1 cellular context compared by ENCODE assay signal in the genomic region with DNA sequence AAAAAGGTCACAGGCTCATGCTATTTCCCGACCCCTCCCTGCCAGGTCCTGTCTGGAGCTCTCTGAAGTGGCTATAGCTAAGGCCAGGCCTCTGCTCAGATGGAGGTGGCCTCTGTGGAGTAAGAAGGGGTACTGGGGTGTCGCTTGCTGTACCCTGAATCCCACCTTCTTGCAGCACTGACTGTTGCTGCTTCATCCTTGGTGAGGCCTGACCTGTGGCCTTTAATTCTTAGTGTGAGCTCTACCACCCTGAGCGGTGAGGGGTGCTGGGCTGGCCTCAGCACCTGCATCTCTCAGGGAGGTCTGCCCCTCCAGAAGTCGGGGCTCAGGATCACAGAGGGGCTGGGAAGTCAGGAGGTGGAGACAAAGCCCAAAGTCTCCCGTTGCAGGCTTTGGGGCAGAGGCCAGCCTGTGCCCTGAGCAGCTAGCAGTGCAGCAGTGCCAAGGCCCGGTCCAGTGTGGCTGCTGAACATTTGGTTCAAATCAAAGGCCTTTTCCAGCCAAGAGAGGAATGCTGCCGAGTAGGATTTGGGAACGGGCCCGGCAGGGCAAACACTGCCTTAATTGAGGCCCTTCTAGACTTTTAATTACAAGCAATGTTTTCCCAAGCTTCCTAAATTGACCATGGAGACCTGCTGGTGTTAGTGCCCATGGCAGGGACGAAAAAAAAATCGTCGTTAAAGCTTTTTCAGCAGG.
TF ChIP-seq lines count a peak whose summit lies in the region.

No MANE protein-coding gene starts in this region.

TF ChIP-seq in HepG2, 621 proteins besides CTCF, POLR2A, EP300 and RAD21 (continued from another document and continues in another):
- TF ChIP-seq ZNF557 (CRISPR knock-in tag; IDR thresholded peaks at IDR 0.05) = no peak
- no peak for TF ChIP-seq CENPT (CRISPR knock-in tag; IDR thresholded peaks at IDR 0.05; ENCODE audit: low read depth)
- no peak for TF ChIP-seq ZNF562 (CRISPR knock-in tag; IDR thresholded peaks at IDR 0.05; ENCODE audit: borderline replicate concordance)
- no peak for TF ChIP-seq GATAD1 (CRISPR knock-in tag; IDR thresholded peaks at IDR 0.05)
- no peak for TF ChIP-seq ZNF335 (CRISPR knock-in tag; IDR thresholded peaks at IDR 0.05)
- no peak for TF ChIP-seq ZNF10 (CRISPR knock-in tag; IDR thresholded peaks at IDR 0.05; ENCODE audit: borderline replicate concordance, low read depth)
- TF ChIP-seq KDM5B (CRISPR knock-in tag; IDR thresholded peaks at IDR 0.05; ENCODE audit: borderline replicate concordance) = no peak; the same call in 1 of the 2 replicates
- TF ChIP-seq, protein P1, sequence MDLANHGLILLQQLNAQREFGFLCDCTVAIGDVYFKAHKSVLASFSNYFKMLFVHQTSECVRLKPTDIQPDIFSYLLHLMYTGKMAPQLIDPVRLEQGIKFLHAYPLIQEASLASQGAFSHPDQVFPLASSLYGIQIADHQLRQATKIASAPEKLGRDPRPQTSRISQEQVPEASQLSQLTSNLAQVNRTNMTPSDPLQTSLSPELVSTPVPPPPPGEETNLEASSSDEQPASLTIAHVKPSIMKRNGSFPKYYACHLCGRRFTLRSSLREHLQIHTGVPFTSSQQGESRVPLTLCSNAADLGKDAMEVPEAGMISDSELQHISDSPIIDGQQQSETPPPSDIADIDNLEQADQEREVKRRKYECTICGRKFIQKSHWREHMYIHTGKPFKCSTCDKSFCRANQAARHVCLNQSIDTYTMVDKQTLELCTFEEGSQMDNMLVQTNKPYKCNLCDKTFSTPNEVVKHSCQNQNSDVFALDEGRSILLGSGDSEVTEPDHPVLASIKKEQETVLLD (CRISPR knock-in tag; IDR thresholded peaks at IDR 0.05; ENCODE audit: low read depth) = no peak
- TF ChIP-seq, protein P2, sequence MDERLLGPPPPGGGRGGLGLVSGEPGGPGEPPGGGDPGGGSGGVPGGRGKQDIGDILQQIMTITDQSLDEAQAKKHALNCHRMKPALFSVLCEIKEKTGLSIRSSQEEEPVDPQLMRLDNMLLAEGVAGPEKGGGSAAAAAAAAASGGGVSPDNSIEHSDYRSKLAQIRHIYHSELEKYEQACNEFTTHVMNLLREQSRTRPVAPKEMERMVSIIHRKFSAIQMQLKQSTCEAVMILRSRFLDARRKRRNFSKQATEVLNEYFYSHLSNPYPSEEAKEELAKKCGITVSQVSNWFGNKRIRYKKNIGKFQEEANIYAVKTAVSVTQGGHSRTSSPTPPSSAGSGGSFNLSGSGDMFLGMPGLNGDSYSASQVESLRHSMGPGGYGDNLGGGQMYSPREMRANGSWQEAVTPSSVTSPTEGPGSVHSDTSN (CRISPR knock-in tag; IDR thresholded peaks at IDR 0.05) = 0 out of 2 replicates have a peak, but pooled peaks have one; percentile 36
- TF ChIP-seq, protein P3, sequence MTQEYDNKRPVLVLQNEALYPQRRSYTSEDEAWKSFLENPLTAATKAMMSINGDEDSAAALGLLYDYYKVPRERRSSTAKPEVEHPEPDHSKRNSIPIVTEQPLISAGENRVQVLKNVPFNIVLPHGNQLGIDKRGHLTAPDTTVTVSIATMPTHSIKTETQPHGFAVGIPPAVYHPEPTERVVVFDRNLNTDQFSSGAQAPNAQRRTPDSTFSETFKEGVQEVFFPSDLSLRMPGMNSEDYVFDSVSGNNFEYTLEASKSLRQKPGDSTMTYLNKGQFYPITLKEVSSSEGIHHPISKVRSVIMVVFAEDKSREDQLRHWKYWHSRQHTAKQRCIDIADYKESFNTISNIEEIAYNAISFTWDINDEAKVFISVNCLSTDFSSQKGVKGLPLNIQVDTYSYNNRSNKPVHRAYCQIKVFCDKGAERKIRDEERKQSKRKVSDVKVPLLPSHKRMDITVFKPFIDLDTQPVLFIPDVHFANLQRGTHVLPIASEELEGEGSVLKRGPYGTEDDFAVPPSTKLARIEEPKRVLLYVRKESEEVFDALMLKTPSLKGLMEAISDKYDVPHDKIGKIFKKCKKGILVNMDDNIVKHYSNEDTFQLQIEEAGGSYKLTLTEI (CRISPR knock-in tag; conservative IDR thresholded peaks at IDR 0.05) = no peak
- no peak for TF ChIP-seq ZNF652 (CRISPR knock-in tag; IDR thresholded peaks at IDR 0.05; ENCODE audit: borderline replicate concordance, low read depth)
- no peak for TF ChIP-seq FOSL1 (CRISPR knock-in tag; IDR thresholded peaks at IDR 0.05; ENCODE audit: borderline replicate concordance)
- TF ChIP-seq ZKSCAN1 (IDR thresholded peaks at IDR 0.05; ENCODE audit: low read length) = no peak
- no peak for TF ChIP-seq SAFB2 (CRISPR knock-in tag; IDR thresholded peaks at IDR 0.05; ENCODE audit: borderline replicate concordance, low read depth)
- TF ChIP-seq ZNF766 (CRISPR knock-in tag; IDR thresholded peaks at IDR 0.05; ENCODE audit: borderline replicate concordance) = no peak
- TF ChIP-seq, protein P4, sequence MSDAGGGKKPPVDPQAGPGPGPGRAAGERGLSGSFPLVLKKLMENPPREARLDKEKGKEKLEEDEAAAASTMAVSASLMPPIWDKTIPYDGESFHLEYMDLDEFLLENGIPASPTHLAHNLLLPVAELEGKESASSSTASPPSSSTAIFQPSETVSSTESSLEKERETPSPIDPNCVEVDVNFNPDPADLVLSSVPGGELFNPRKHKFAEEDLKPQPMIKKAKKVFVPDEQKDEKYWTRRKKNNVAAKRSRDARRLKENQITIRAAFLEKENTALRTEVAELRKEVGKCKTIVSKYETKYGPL (CRISPR knock-in tag; IDR thresholded peaks at IDR 0.05) = no peak
- no peak for TF ChIP-seq KDM4B (CRISPR knock-in tag; IDR thresholded peaks at IDR 0.05)
- no peak for TF ChIP-seq HIVEP1 (CRISPR knock-in tag; IDR thresholded peaks at IDR 0.05)
- peak; percentile 40 for TF ChIP-seq ZNF883 (CRISPR knock-in tag; IDR thresholded peaks at IDR 0.05; ENCODE audit: not compliant biosample characterization)
- TF ChIP-seq, protein P5, sequence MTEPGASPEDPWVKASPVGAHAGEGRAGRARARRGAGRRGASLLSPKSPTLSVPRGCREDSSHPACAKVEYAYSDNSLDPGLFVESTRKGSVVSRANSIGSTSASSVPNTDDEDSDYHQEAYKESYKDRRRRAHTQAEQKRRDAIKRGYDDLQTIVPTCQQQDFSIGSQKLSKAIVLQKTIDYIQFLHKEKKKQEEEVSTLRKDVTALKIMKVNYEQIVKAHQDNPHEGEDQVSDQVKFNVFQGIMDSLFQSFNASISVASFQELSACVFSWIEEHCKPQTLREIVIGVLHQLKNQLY (CRISPR knock-in tag; IDR thresholded peaks at IDR 0.05) = peak; percentile 20; the same call in 1 of the 2 replicates
- TF ChIP-seq, protein P6, sequence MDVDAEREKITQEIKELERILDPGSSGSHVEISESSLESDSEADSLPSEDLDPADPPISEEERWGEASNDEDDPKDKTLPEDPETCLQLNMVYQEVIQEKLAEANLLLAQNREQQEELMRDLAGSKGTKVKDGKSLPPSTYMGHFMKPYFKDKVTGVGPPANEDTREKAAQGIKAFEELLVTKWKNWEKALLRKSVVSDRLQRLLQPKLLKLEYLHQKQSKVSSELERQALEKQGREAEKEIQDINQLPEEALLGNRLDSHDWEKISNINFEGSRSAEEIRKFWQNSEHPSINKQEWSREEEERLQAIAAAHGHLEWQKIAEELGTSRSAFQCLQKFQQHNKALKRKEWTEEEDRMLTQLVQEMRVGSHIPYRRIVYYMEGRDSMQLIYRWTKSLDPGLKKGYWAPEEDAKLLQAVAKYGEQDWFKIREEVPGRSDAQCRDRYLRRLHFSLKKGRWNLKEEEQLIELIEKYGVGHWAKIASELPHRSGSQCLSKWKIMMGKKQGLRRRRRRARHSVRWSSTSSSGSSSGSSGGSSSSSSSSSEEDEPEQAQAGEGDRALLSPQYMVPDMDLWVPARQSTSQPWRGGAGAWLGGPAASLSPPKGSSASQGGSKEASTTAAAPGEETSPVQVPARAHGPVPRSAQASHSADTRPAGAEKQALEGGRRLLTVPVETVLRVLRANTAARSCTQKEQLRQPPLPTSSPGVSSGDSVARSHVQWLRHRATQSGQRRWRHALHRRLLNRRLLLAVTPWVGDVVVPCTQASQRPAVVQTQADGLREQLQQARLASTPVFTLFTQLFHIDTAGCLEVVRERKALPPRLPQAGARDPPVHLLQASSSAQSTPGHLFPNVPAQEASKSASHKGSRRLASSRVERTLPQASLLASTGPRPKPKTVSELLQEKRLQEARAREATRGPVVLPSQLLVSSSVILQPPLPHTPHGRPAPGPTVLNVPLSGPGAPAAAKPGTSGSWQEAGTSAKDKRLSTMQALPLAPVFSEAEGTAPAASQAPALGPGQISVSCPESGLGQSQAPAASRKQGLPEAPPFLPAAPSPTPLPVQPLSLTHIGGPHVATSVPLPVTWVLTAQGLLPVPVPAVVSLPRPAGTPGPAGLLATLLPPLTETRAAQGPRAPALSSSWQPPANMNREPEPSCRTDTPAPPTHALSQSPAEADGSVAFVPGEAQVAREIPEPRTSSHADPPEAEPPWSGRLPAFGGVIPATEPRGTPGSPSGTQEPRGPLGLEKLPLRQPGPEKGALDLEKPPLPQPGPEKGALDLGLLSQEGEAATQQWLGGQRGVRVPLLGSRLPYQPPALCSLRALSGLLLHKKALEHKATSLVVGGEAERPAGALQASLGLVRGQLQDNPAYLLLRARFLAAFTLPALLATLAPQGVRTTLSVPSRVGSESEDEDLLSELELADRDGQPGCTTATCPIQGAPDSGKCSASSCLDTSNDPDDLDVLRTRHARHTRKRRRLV (CRISPR knock-in tag; IDR thresholded peaks at IDR 0.05) = peak; percentile 44; the same call in 1 of the 2 replicates
- TF ChIP-seq, protein P7, sequence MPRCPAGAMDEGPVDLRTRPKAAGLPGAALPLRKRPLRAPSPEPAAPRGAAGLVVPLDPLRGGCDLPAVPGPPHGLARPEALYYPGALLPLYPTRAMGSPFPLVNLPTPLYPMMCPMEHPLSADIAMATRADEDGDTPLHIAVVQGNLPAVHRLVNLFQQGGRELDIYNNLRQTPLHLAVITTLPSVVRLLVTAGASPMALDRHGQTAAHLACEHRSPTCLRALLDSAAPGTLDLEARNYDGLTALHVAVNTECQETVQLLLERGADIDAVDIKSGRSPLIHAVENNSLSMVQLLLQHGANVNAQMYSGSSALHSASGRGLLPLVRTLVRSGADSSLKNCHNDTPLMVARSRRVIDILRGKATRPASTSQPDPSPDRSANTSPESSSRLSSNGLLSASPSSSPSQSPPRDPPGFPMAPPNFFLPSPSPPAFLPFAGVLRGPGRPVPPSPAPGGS (CRISPR knock-in tag; IDR thresholded peaks at IDR 0.05) = peak; percentile 40
- no peak for TF ChIP-seq LCORL (IDR thresholded peaks at IDR 0.05)
- peak; percentile 12; the same call in 1 of the 2 replicates for TF ChIP-seq LCORL (CRISPR knock-in tag; IDR thresholded peaks at IDR 0.05)
- no peak for TF ChIP-seq ISX (CRISPR knock-in tag; conservative IDR thresholded peaks at IDR 0.05)
- no peak for TF ChIP-seq TBX2 (CRISPR knock-in tag; IDR thresholded peaks at IDR 0.05; ENCODE audit: borderline replicate concordance)
- TF ChIP-seq REXO4 (CRISPR knock-in tag; IDR thresholded peaks at IDR 0.05; ENCODE audit: borderline replicate concordance) = no peak
- TF ChIP-seq, protein P8, sequence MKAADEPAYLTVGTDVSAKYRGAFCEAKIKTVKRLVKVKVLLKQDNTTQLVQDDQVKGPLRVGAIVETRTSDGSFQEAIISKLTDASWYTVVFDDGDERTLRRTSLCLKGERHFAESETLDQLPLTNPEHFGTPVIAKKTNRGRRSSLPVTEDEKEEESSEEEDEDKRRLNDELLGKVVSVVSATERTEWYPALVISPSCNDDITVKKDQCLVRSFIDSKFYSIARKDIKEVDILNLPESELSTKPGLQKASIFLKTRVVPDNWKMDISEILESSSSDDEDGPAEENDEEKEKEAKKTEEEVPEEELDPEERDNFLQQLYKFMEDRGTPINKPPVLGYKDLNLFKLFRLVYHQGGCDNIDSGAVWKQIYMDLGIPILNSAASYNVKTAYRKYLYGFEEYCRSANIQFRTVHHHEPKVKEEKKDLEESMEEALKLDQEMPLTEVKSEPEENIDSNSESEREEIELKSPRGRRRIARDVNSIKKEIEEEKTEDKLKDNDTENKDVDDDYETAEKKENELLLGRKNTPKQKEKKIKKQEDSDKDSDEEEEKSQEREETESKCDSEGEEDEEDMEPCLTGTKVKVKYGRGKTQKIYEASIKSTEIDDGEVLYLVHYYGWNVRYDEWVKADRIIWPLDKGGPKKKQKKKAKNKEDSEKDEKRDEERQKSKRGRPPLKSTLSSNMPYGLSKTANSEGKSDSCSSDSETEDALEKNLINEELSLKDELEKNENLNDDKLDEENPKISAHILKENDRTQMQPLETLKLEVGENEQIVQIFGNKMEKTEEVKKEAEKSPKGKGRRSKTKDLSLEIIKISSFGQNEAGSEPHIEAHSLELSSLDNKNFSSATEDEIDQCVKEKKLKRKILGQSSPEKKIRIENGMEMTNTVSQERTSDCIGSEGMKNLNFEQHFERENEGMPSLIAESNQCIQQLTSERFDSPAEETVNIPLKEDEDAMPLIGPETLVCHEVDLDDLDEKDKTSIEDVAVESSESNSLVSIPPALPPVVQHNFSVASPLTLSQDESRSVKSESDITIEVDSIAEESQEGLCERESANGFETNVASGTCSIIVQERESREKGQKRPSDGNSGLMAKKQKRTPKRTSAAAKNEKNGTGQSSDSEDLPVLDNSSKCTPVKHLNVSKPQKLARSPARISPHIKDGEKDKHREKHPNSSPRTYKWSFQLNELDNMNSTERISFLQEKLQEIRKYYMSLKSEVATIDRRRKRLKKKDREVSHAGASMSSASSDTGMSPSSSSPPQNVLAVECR (CRISPR knock-in tag; IDR thresholded peaks at IDR 0.05; ENCODE audit: borderline replicate concordance) = no peak
- no peak for TF ChIP-seq MEF2D (CRISPR knock-in tag; IDR thresholded peaks at IDR 0.05)
- TF ChIP-seq NR2F6 (IDR thresholded peaks at IDR 0.05) = peak; percentile 55; the same call in 1 of the 2 replicates
- no peak for TF ChIP-seq NR2F6 (CRISPR knock-in tag; IDR thresholded peaks at IDR 0.05)
- TF ChIP-seq ARHGAP35 (CRISPR knock-in tag; IDR thresholded peaks at IDR 0.05; ENCODE audit: borderline replicate concordance) = no peak
- TF ChIP-seq, protein P9, sequence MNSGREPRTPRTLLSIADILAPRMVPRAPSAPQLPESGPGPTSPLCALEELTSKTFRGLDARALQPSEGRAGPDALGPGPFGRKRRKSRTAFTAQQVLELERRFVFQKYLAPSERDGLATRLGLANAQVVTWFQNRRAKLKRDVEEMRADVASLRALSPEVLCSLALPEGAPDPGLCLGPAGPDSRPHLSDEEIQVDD (CRISPR knock-in tag; IDR thresholded peaks at IDR 0.05; ENCODE audit: borderline replicate concordance) = no peak
- no peak for TF ChIP-seq NBN (conservative IDR thresholded peaks at IDR 0.05)
- TF ChIP-seq, protein P10, sequence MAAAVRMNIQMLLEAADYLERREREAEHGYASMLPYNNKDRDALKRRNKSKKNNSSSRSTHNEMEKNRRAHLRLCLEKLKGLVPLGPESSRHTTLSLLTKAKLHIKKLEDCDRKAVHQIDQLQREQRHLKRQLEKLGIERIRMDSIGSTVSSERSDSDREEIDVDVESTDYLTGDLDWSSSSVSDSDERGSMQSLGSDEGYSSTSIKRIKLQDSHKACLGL (CRISPR knock-in tag; IDR thresholded peaks at IDR 0.05) = no peak
- TF ChIP-seq, protein P11, sequence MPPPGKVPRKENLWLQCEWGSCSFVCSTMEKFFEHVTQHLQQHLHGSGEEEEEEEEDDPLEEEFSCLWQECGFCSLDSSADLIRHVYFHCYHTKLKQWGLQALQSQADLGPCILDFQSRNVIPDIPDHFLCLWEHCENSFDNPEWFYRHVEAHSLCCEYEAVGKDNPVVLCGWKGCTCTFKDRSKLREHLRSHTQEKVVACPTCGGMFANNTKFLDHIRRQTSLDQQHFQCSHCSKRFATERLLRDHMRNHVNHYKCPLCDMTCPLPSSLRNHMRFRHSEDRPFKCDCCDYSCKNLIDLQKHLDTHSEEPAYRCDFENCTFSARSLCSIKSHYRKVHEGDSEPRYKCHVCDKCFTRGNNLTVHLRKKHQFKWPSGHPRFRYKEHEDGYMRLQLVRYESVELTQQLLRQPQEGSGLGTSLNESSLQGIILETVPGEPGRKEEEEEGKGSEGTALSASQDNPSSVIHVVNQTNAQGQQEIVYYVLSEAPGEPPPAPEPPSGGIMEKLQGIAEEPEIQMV (CRISPR knock-in tag; IDR thresholded peaks at IDR 0.05; ENCODE audit: low read depth) = no peak
